Comparison of ENCODE assay signal across 9 cellular contexts in the genomic region with DNA sequence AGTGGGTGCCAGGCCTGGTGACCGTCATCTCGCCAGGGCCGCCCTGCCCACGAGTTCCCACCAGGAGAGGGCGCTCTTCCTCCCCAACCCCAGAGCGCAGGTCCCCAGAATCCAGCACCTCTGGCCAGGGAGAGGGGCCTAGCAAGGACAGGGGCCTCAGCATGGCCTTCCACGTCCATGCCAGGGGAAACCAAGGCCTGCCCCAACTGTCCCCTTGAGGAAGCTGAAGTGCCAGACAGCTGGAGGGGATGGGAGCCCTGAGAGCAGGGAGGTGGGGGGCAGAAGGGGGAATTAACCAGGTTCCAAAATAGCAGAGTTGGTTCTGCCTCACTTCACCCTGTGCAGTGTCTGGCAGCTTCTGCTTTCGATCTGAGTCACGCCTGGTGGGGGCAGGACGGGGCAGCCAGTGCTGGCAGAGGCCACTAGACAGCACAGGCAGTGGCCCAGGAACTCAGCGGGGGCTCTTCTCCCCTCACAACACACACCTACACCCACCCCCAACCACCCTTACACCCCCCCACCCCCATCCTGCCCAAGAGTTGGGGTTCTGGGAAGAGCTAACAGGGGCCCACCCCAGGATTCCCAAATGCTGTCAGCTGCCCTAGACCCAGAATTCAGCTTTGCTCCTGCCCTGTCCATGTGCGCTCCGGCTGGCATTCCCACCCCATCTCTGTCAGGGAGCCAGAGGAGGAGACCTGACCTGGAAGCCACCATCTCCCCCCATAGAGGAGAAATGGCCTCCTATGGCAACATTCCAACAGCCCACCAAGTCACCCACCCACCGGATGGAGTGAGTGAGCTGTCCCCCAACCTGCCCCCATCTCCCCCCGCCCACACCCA. TPM values are rescaled to one million over a fixed set of nuclear protein-coding genes. Genes with fewer than 3 reads are reported as not detected.
A peak's percentile ranks its signal among the peaks of the same experiment; 100 is the strongest.
DNase-seq lines count a peak whose midpoint lies in the region; ATAC-seq, FAIRE-seq and TF ChIP-seq lines count a peak whose summit lies in the region.
"Had no signal": no experiment of that assay in that cellular context is flagged by ENCODE, and none has a peak within 500 bp of the region (broad histone marks: within the 10 kb centered on the region; RNA-seq: fewer than 3 reads in every experiment).

No MANE protein-coding gene starts in this region.

- intact Hi-C loops in pancreas (cut with DNase I) = no loop called here

- H3K4me1 ChIP-seq in gastroesophageal sphincter (peaks cover 0 to 81% (median 39%) of the 10 kb centered on the region in 3 donors), pancreas (peaks cover 0 to 2% (median under 1%) of the 10 kb centered on the region in 3 donors)

- WGBS in gastroesophageal sphincter (ENCODE audit: low coverage in 1 of 2), 2 donors = no CpG with 5 or more reads among the region's 15 CpGs
- 77% methylated on average over 15 of the region's 15 CpGs for WGBS in pancreas, 2 donors

- ATAC-seq in GM19025 (IDR thresholded peaks at IDR 0.05; ENCODE audit: low read depth, unreplicated experiment) (peak; percentile 59), HG03108 (IDR thresholded peaks at IDR 0.05; ENCODE audit: unreplicated experiment) (peak; percentile 65), gastroesophageal sphincter (peak; percentile 90), pancreas (peak in 3 of 4 donors; percentile 61 to 79 (median 75))

- no peak for FAIRE-seq in pancreas (lab: Jason Lieb, UNC)
- FAIRE-seq in urothelium cell line (lab: Jason Lieb, UNC) = no peak

- TF ChIP-seq EP300 in gastroesophageal sphincter (IDR thresholded peaks at IDR 0.05) = no peak

- peak overlapping the region; percentile 50 to 91 (median 80) for H3K27ac ChIP-seq in gastroesophageal sphincter
- H3K27ac ChIP-seq in pancreas = peak overlapping the region in 1 of 4 donors; percentile 27

- no peaks in the 10 kb centered on the region for H3K27me3 ChIP-seq in gastroesophageal sphincter
- H3K27me3 ChIP-seq in pancreas = no peaks in the 10 kb centered on the region

- H3K9me3 ChIP-seq in gastroesophageal sphincter (no peaks in the 10 kb centered on the region), pancreas (no peaks in the 10 kb centered on the region)

- TF ChIP-seq CTCF in gastroesophageal sphincter (IDR thresholded peaks at IDR 0.05) (peak in 3 of 4 experiments; percentile 78 to 86 (median 79)), pancreas (IDR thresholded peaks at IDR 0.05) (peak in 2 of 4 donors; percentile 21 to 36)

- DNase-seq in C1 segment of cervical spinal cord (lab: John Stamatoyannopoulos, UW) (peak in 11 of 14 donors; percentile 56 to 96 (median 89)), OCI-M1 (lab: John Stamatoyannopoulos, UW) (peak; percentile 79), pancreas (peak in 1 of 6 donors; percentile 64), urothelium cell line (ENCODE audit: low spot score) (peak; percentile 79)
- DNase-seq in activated effector memory CD4-positive, alpha-beta T cell treated with anti-CD3 and anti-CD28 coated beads, Interleukin-2, amount 50 U/mL, for 16 hours = peak; percentile 90

- H3K36me3 ChIP-seq in gastroesophageal sphincter (peaks cover 0 to 5% of the 10 kb centered on the region in 2 donors), pancreas (no peaks in the 10 kb centered on the region)

- TF ChIP-seq POLR2A in gastroesophageal sphincter (IDR thresholded peaks at IDR 0.05) = no peak

- H3K4me3 ChIP-seq in gastroesophageal sphincter (peak overlapping the region in 1 of 2 donors; percentile 6), pancreas (no peak overlapping the region)

RNA-seq across cellular contexts. Expression of a gene that starts 29.2 kb away (rescaled TPM):
- total RNA-seq in gastroesophageal sphincter = 10 to 100 TPM; 16.6 to 42.8 (median 26.1) TPM
- total RNA-seq in pancreas = 10 to 100 TPM in 3 of 6 donors, 1 to 10 TPM in 3; 6.5 to 16.2 (median 10.1) TPM
- polyA plus RNA-seq in pancreas = 10 to 100 TPM; 27.4 to 49.4 TPM

RNA-seq across cellular contexts. Expression of a gene that starts 41.0 kb away (rescaled TPM):
- total RNA-seq in gastroesophageal sphincter (under 1 TPM in 1 of 4 donors, not detected in 3; 0.62 TPM), pancreas (10 to 100 TPM in 1 of 6 donors, 1 to 10 TPM in 5; 1.0 to 24.4 (median 3.2) TPM)
- 10 to 100 TPM in 1 of 2 donors, 1 to 10 TPM in 1; 1.5 to 33.6 TPM for polyA plus RNA-seq in pancreas
- total RNA-seq: activated CD8-positive, alpha-beta memory T cell treated with anti-CD3 and anti-CD28 coated beads for 36 hours had no signal
